ENCODE assay signal across 10 cellular contexts in the genomic region with DNA sequence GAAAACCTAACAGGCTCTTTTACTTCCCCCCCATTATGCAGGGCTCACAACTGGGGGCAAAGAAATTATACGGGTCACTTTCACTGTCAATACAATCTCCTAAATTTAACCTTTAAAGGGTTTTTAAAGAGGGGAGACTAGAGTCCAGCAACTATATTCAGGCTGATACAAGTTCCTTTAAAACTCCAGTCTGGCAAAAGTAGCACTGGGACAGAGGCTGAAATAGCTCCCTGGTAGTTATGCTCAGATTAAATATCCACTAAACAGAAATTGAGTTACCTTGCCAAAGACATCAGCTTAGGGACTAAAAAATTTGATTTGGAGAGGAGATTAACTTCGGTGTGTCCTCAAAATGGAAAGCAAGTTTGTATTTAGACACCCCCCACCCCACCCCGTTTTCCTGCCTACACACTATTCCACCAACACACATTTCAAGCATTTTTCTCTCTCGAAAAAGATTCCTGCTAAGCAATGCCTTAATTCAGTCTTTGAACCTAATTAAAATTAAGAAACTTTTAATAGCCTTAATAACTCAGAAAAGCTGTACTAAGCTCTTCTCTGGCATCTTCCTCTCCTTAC.
DNase-seq lines count a peak whose midpoint lies in the region; ATAC-seq and TF ChIP-seq lines count a peak whose summit lies in the region.
"Had no signal": no experiment of that assay in that cellular context is flagged by ENCODE, and none has a peak within 500 bp of the region (broad histone marks: within the 10 kb centered on the region; RNA-seq: fewer than 3 reads in every experiment).

No MANE protein-coding gene starts in this region.

- H3K4me3 ChIP-seq in SK-N-SH (ENCODE audit: low read depth in 2 of 2, low read length in 1 of 2) (peak overlapping the region; percentile 61 to 93; a peak in 3 of 4 replicates), fibroblast of villous mesenchyme (ENCODE audit: low read depth, low read length) (peak overlapping the region; percentile 62), osteoblast (ENCODE audit: insufficient read depth, low read length) (peak overlapping the region; percentile 87)

- H3K79me2 ChIP-seq in SK-N-SH (ENCODE audit: insufficient read depth) (peaks cover 30% of the 10 kb centered on the region), osteoblast (ENCODE audit: insufficient read depth, low read length) (peaks cover 7% of the 10 kb centered on the region)

- H3K4me2 ChIP-seq in SK-N-SH = peak overlapping the region; percentile 73
- H3K4me2 ChIP-seq in osteoblast (ENCODE audit: insufficient read depth, low read length) = peak overlapping the region; percentile 97

- CTCF ChIA-PET in SK-N-SH (lab: Yijun Ruan, JAX) = interaction anchor here (0.8 to 1.4 kb wide), 2 partner anchors 94 to 218 kb away, joined by 3 to 4 read pairs; no protein-coding TSS in a partner anchor

- no peak for TF ChIP-seq RAD21 in SK-N-SH (IDR thresholded peaks at IDR 0.05; ENCODE audit: low read length)

- peaks cover 0 to 21% of the 10 kb centered on the region in 2 donors for H3K36me3 Mint-ChIP-seq in activated naive CD4-positive, alpha-beta T cell treated with anti-CD3 and anti-CD28 coated beads, Interleukin-2, amount 50 U/mL, for 72 hours
- H3K36me3 Mint-ChIP-seq: stimulated activated effector memory CD8-positive, alpha-beta T cell treated with anti-CD3 and anti-CD28 coated beads, Interleukin-12 subunit alpha, Interleukin-12 subunit beta, amount 100 ng/mL, for 72 hours had no signal

- DNase-seq in AG08395 (ENCODE audit: low spot score) (peak; percentile 12), SK-N-SH (no peak), fibroblast of villous mesenchyme (ENCODE audit: low read depth) (no peak), osteoblast (ENCODE audit: insufficient read length, low spot score, missing footprints) (peak; percentile 6), Ammon's horn (ENCODE audit: low spot score) (no peak)
- DNase-seq in activated naive CD4-positive, alpha-beta T cell treated with anti-CD3 and anti-CD28 coated beads, Interleukin-2, amount 50 U/mL, for 16 hours = no peak
- DNase-seq in activated naive CD4-positive, alpha-beta T cell treated with anti-CD3 and anti-CD28 coated beads, Interleukin-2, amount 50 U/mL, for 72 hours (ENCODE audit: low spot score in 2 of 2) = no peak
- DNase-seq: OCI-M1 had no signal

- no peaks in the 10 kb centered on the region for H4K20me1 ChIP-seq in SK-N-SH (ENCODE audit: insufficient read depth)
- no peaks in the 10 kb centered on the region for H4K20me1 ChIP-seq in osteoblast (ENCODE audit: insufficient read depth, low read length)

- no peak for TF ChIP-seq EP300 in SK-N-SH (IDR thresholded peaks at IDR 0.05; ENCODE audit: borderline replicate concordance in 1 of 2, low read depth in 1 of 2, low read length in 1 of 2)

- POLR2A ChIA-PET in SK-N-SH (lab: Yijun Ruan, JAX) = no interaction called here

- H3K9ac ChIP-seq in SK-N-SH = peak overlapping the region; percentile 76; the same call in 1 of the 2 replicates

- H2AFZ ChIP-seq in SK-N-SH (ENCODE audit: low read depth) (peak overlapping the region; percentile 88; the same call in 1 of the 2 replicates), osteoblast (ENCODE audit: low read length) (peak overlapping the region; percentile 82)

- H3K4me1 ChIP-seq in SK-N-SH (ENCODE audit: control insufficient read depth in 1 of 2, insufficient read depth in 2 of 2, low read depth in 1 of 2, low read length in 1 of 2) = peaks cover 8 to 12% of the 10 kb centered on the region in 2 experiments; a peak in 3 of 4 replicates
- H3K4me1 ChIP-seq in osteoblast (ENCODE audit: insufficient read depth, low read length) = peaks cover 19% of the 10 kb centered on the region

- peaks cover 21% of the 10 kb centered on the region for H3F3A ChIP-seq in SK-N-SH (replicated peaks; ENCODE audit: insufficient read depth)

- no peak for ATAC-seq in GM19395 (IDR thresholded peaks at IDR 0.05; ENCODE audit: unreplicated experiment)
- ATAC-seq in activated naive CD4-positive, alpha-beta T cell treated with anti-CD3 and anti-CD28 coated beads, Interleukin-2, amount 50 U/mL, for 72 hours = no peak

- H3K36me3 ChIP-seq in SK-N-SH (replicated peaks in 1 of 2; ENCODE audit: control insufficient read depth in 1 of 2, insufficient read depth in 2 of 2, low read length in 1 of 2) (no peaks in the 10 kb centered on the region), osteoblast (ENCODE audit: insufficient read depth, low read length) (no peaks in the 10 kb centered on the region)

- H3K27ac ChIP-seq in SK-N-SH (ENCODE audit: low read depth in 2 of 2, low read length in 1 of 2) = peak overlapping the region in 1 of 2 experiments; percentile 48; a peak in 3 of 4 replicates
- H3K27ac ChIP-seq in osteoblast (ENCODE audit: low read depth, low read length) = peak overlapping the region; percentile 46

- H3K9me3 ChIP-seq in SK-N-SH (no peaks in the 10 kb centered on the region), osteoblast (ENCODE audit: low read depth, low read length) (no peaks in the 10 kb centered on the region)

- H3K27me3 ChIP-seq in SK-N-SH (ENCODE audit: insufficient read depth) = no peaks in the 10 kb centered on the region
- no peaks in the 10 kb centered on the region for H3K27me3 ChIP-seq in osteoblast (ENCODE audit: insufficient read depth, low read length)

- TF ChIP-seq CTCF in SK-N-SH (IDR thresholded peaks at IDR 0.05) = no peak
- no peak for TF ChIP-seq CTCF in fibroblast of villous mesenchyme (IDR thresholded peaks at IDR 0.05; ENCODE audit: insufficient read depth, low read depth, low read length)
- TF ChIP-seq CTCF in osteoblast (IDR thresholded peaks at IDR 0.05; ENCODE audit: extremely low read depth, low read depth, low read length) = no peak

- H3K9me3 Mint-ChIP-seq in activated naive CD4-positive, alpha-beta T cell treated with anti-CD3 and anti-CD28 coated beads, Interleukin-2, amount 50 U/mL, for 72 hours = peaks cover 3 to 7% of the 10 kb centered on the region in 2 donors

- H3K9me2 ChIP-seq in SK-N-SH = no peaks in the 10 kb centered on the region

- 55% methylated on average over 4 of the region's 4 CpGs for WGBS in SK-N-SH (ENCODE audit: low lambda C conversion rate)

- H3K27ac Mint-ChIP-seq in activated naive CD4-positive, alpha-beta T cell treated with anti-CD3 and anti-CD28 coated beads, Interleukin-2, amount 50 U/mL, for 72 hours = no peak overlapping the region
- H3K27ac Mint-ChIP-seq: stimulated activated effector memory CD8-positive, alpha-beta T cell treated with anti-CD3 and anti-CD28 coated beads, Interleukin-12 subunit alpha, Interleukin-12 subunit beta, amount 100 ng/mL, for 72 hours had no signal

TF ChIP-seq in SK-N-SH, 30 proteins besides CTCF, POLR2A, EP300 and RAD21:
- no peak for TF ChIP-seq REST (IDR thresholded peaks at IDR 0.05; ENCODE audit: low read depth, low read length)
- no peak for TF ChIP-seq USF1 (IDR thresholded peaks at IDR 0.05; ENCODE audit: borderline replicate concordance, low read depth)
- no peak for TF ChIP-seq FOXM1 (IDR thresholded peaks at IDR 0.05; ENCODE audit: low read depth)
- no peak for TF ChIP-seq CHD2 (IDR thresholded peaks at IDR 0.05; ENCODE audit: low read length, partially characterized antibody)
- no peak for TF ChIP-seq GATA2 (CRISPR knock-in tag; IDR thresholded peaks at IDR 0.05)
- no peak for TF ChIP-seq MXI1 (IDR thresholded peaks at IDR 0.05; ENCODE audit: low read depth, low read length)

Comparison
In these comparisons a context has a peak if more than half of its experiments do, and no peak if none do; other contexts are left out.
1. DNase-seq: peak in AG08395 (single experiment) and osteoblast (single experiment); none in SK-N-SH (single experiment), fibroblast of villous mesenchyme (single experiment), Ammon's horn (single experiment), activated naive CD4-positive, alpha-beta T cell treated with anti-CD3 and anti-CD28 coated beads, Interleukin-2, amount 50 U/mL, for 16 hours (single experiment) and activated naive CD4-positive, alpha-beta T cell treated with anti-CD3 and anti-CD28 coated beads, Interleukin-2, amount 50 U/mL, for 72 hours (0 of 2).
2. Peak in every context shown above with its lines, with median percentiles within 50 percentile points of each other: H3K4me3 ChIP-seq.